8 cellular contexts compared by ENCODE assay signal in genomic region chr19:7862413-7862951, GRCh38. TPM values are rescaled to one million over a fixed set of nuclear protein-coding genes. Genes with fewer than 3 reads are reported as not detected.
DNase-seq lines count a peak whose midpoint lies in the region; ATAC-seq and TF ChIP-seq lines count a peak whose summit lies in the region.

No MANE protein-coding gene starts in this region.

- no peak overlapping the region for H3K27ac ChIP-seq in PC-9
- no peak overlapping the region for H3K27ac ChIP-seq in left ventricle myocardium inferior (replicated peaks)

- H3K9me3 ChIP-seq in PC-9 (ENCODE audit: insufficient read depth, low read depth) = no peaks in the 10 kb centered on the region
- H3K9me3 ChIP-seq in left ventricle myocardium inferior (replicated peaks) = no peaks in the 10 kb centered on the region

- POLR2A ChIA-PET in PC-9 (lab: Charles Lee; ENCODE audit: unreplicated experiment) = no interaction called here

- no peak for TF ChIP-seq CTCF in PC-9 (conservative IDR thresholded peaks at IDR 0.05)
- no peak for TF ChIP-seq CTCF in left ventricle myocardium inferior (IDR thresholded peaks at IDR 0.05; ENCODE audit: borderline replicate concordance)

- ATAC-seq in GM19023 (IDR thresholded peaks at IDR 0.05; ENCODE audit: unreplicated experiment) (no peak), GM21529 (IDR thresholded peaks at IDR 0.05; ENCODE audit: unreplicated experiment) (no peak)

- H3K27me3 ChIP-seq in PC-9 (ENCODE audit: insufficient read depth, low read depth) (no peaks in the 10 kb centered on the region), left ventricle myocardium inferior (ENCODE audit: low read depth) (peaks cover 52% of the 10 kb centered on the region)

- no peaks in the 10 kb centered on the region for H3K79me2 ChIP-seq in PC-9 (ENCODE audit: low read depth)

- no peaks in the 10 kb centered on the region for H3K9me2 ChIP-seq in PC-9 (ENCODE audit: insufficient read depth)

- peak overlapping the region; percentile 17; the same call in 1 of the 2 replicates for H3K4me3 ChIP-seq in PC-9
- peak overlapping the region; percentile 44 for H3K4me3 ChIP-seq in left ventricle myocardium inferior

- H4K20me1 ChIP-seq in PC-9 (ENCODE audit: insufficient read depth) = no peaks in the 10 kb centered on the region

- H2AFZ ChIP-seq in PC-9 = no peak overlapping the region

- intact Hi-C loops in PC-9 (cut with micrococcal nuclease; ENCODE audit: unreplicated experiment) (no loop called here), left ventricle myocardium inferior (cut with micrococcal nuclease) (no loop called here)

- H3K4me2 ChIP-seq in PC-9 = peak overlapping the region; percentile 60

- H3K36me3 ChIP-seq in PC-9 (ENCODE audit: low read depth) (no peaks in the 10 kb centered on the region), left ventricle myocardium inferior (peaks cover 8% of the 10 kb centered on the region)

- BruUV-seq in PC-9 (replicated peaks; lab: Mats Ljungman, UMichigan) = no TSS peak

- peaks cover 35% of the 10 kb centered on the region for H3F3A ChIP-seq in PC-9 (ENCODE audit: insufficient read depth, low read depth)

- H3K4me1 ChIP-seq in PC-9 (replicated peaks; ENCODE audit: insufficient read depth) (no peaks in the 10 kb centered on the region), left ventricle myocardium inferior (peaks cover 22% of the 10 kb centered on the region)

- CTCF ChIA-PET in PC-9 (lab: Charles Lee) = interaction anchor here (0.6 kb wide), 2 partner anchors 58 to 188 kb away, joined by 3 to 4 read pairs; partner anchors contain the start of gene SNAPC2

- DNase-seq in COLO668 (lab: John Stamatoyannopoulos, UW; ENCODE audit: unreplicated experiment) (peak; percentile 66), PC-9 (peak in 1 of 2 experiments; percentile 61), left ventricle myocardium inferior (peak; percentile 35), pons (ENCODE audit: low spot score) (no peak)
- DNase-seq in activated naive CD4-positive, alpha-beta T cell treated with Interleukin-2 at 50 U/mL for 16 hours = peak; percentile 66
- peak; percentile 50 to 72 (median 62) for DNase-seq in stimulated activated CD4-positive, alpha-beta T cell treated with anti-CD3 and anti-CD28 coated beads, Interleukin-12 subunit alpha, Interleukin-12 subunit beta, amount 100 ng/mL, for 48 hours (ENCODE audit: low read depth in 2 of 3, low spot score in 1 of 3)

RNA-seq across cellular contexts. Expression of gene PRR36, which starts 11.7 kb away (rescaled TPM):
- total RNA-seq in PC-9 (2021) = 12.9 and 20.3 TPM in 2 replicates
- not detected for total RNA-seq in left ventricle myocardium inferior

RNA-seq across cellular contexts. Expression of gene LRRC8E, which starts 25.8 kb away (rescaled TPM):
- total RNA-seq in PC-9 (2021) (24.1 and 24.4 TPM in 2 replicates), left ventricle myocardium inferior (0.44 TPM)

RNA-seq across cellular contexts. Expression of gene EVI5L, which starts 32.5 kb away (rescaled TPM):
- 13.1 and 19.2 TPM in 2 replicates for total RNA-seq in PC-9 (2021)
- 22.9 TPM for total RNA-seq in left ventricle myocardium inferior

RNA-seq across cellular contexts. Expression of gene MAP2K7, which starts 41.2 kb away (rescaled TPM):
- total RNA-seq in PC-9 (2021) (52.4 and 54.0 TPM in 2 replicates), left ventricle myocardium inferior (24.2 TPM)

RNA-seq across cellular contexts. Expression of gene TGFBR3L, which starts 52.1 kb away (rescaled TPM):
- total RNA-seq in PC-9 (2021) (2.0 and 2.3 TPM in 2 replicates), left ventricle myocardium inferior (8.2 TPM)

Comparison
In these comparisons a context has a peak if more than half of its experiments do, and no peak if none do; other contexts are left out.
1. RNA of gene PRR36, which starts 11.7 kb away (total RNA-seq): 12.9 to 20.3 TPM in PC-9; not detected in left ventricle myocardium inferior (single experiment); every median in the first group is over 10 times any median in the second.
2. RNA of gene LRRC8E, which starts 25.8 kb away (total RNA-seq): 24.1 to 24.4 TPM in PC-9; 0.44 TPM in left ventricle myocardium inferior (single experiment); every median in the first group is over 10 times any median in the second.